11 cellular contexts compared by ENCODE assay signal in the genomic region with DNA sequence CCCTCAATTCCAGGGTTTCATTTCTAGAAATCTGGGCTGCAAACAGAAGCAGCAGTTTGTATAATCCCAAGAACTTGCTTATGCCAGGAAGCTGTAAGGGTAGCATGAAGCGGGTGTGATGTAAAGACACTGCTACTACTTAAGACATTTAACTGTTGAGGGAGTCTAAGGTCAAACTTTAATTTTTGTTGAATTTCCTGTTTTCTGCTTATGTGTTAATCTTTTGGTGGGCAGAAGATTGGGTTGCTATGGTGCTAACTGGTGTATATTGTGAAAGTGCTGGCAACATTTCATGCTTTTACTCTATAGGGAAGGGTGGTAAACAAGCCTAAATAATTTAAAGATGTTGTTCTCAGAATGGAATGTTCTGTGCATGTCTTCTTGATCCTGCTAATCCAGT. TPM values are rescaled to one million over a fixed set of nuclear protein-coding genes. Genes with fewer than 3 reads are reported as not detected.
A peak's percentile ranks its signal among the peaks of the same experiment; 100 is the strongest.
DNase-seq lines count a peak whose midpoint lies in the region; FAIRE-seq and TF ChIP-seq lines count a peak whose summit lies in the region.
"Had no signal": no experiment of that assay in that cellular context is flagged by ENCODE, and none has a peak within 500 bp of the region (broad histone marks: within the 10 kb centered on the region; RNA-seq: fewer than 3 reads in every experiment).

No MANE protein-coding gene starts in this region.

- no peaks in the 10 kb centered on the region for H3K9me3 Mint-ChIP-seq in MCF 10A (ENCODE audit: unreplicated experiment)
- H3K9me3 Mint-ChIP-seq in activated T-helper 2 cell treated with anti-CD3 and anti-CD28 coated beads, Interferon-gamma antibody, Interleukin-2, Interleukin-4, amounts not matched to agents 10 μg/mL and 5 μg/mL and 100 μg/mL, durations not matched to agents 14 hours and 24 hours and 36 hours: no peaks in the 10 kb centered on the region

- no peak overlapping the region for H4K8ac ChIP-seq in neuronal stem cell (ENCODE audit: low read depth, low read length)

- H4K91ac ChIP-seq in neuronal stem cell (ENCODE audit: low read depth, low read length, poor library complexity): no peak overlapping the region

- TF ChIP-seq CTCF in breast epithelium (IDR thresholded peaks at IDR 0.05) (no peak), MCF 10A (IDR thresholded peaks at IDR 0.05; ENCODE audit: unreplicated experiment) (no peak), kidney (IDR thresholded peaks at IDR 0.05; ENCODE audit: borderline replicate concordance, extremely low read depth, insufficient read depth) (no peak)

- no peaks in the 10 kb centered on the region for H3K36me3 Mint-ChIP-seq in MCF 10A (ENCODE audit: insufficient read depth, unreplicated experiment)
- peaks cover 9% of the 10 kb centered on the region for H3K36me3 Mint-ChIP-seq in activated T-helper 2 cell treated with anti-CD3 and anti-CD28 coated beads, Interferon-gamma antibody, Interleukin-2, Interleukin-4, amounts not matched to agents 10 μg/mL and 5 μg/mL and 100 μg/mL, durations not matched to agents 14 hours and 24 hours and 36 hours (ENCODE audit: low read depth)

- BruUV-seq in MCF 10A (replicated peaks; lab: Mats Ljungman, UMichigan): no TSS peak

- H3K79me1 ChIP-seq in neuronal stem cell (ENCODE audit: low read depth, low read length): peaks cover 2% of the 10 kb centered on the region

- no peaks in the 10 kb centered on the region for H3K4me1 ChIP-seq in breast epithelium
- H3K4me1 ChIP-seq in kidney (ENCODE audit: control insufficient read depth in 1 of 2, insufficient read depth in 1 of 2, low read depth in 1 of 2, low read length in 2 of 2): peaks cover 14 to 18% of the 10 kb centered on the region in 2 donors
- peaks cover 4 to 44% (median 38%) of the 10 kb centered on the region in 5 donors for H3K4me1 ChIP-seq in subcutaneous abdominal adipose tissue (ENCODE audit: control insufficient read depth in 5 of 5, insufficient read depth in 5 of 5, low read length in 5 of 5)
- peaks cover 11 to 13% of the 10 kb centered on the region in 2 donors for H3K4me1 ChIP-seq in neuronal stem cell (ENCODE audit: control insufficient read depth in 2 of 2, insufficient read depth in 1 of 2, low read depth in 1 of 2, low read length in 2 of 2)

- no peak overlapping the region for H2BK5ac ChIP-seq in neuronal stem cell (ENCODE audit: low read length)

- H2BK15ac ChIP-seq in neuronal stem cell (ENCODE audit: low read length): no peak overlapping the region

- no peak overlapping the region for H3K4me3 Mint-ChIP-seq in MCF 10A (ENCODE audit: unreplicated experiment)
- H3K4me3 Mint-ChIP-seq in activated T-helper 2 cell treated with anti-CD3 and anti-CD28 coated beads, Interferon-gamma antibody, Interleukin-2, Interleukin-4, amounts not matched to agents 10 μg/mL and 5 μg/mL and 100 μg/mL, durations not matched to agents 14 hours and 24 hours and 36 hours (ENCODE audit: low read depth): peak overlapping the region; percentile 57

- DNase-seq in breast epithelium (ENCODE audit: low spot score in 2 of 2) (no peak), MCF 10A (ENCODE audit: unreplicated experiment) (no peak), kidney (no peak), frontal cortex (ENCODE audit: low spot score in 2 of 2) (no peak), neuronal stem cell (ENCODE audit: low spot score) (no peak)
- DNase-seq in activated T-helper 2 cell treated with anti-CD3 and anti-CD28 coated beads, Interferon-gamma antibody, Interleukin-2, Interleukin-4, amounts not matched to agents 10 μg/mL and 5 μg/mL and 100 μg/mL, durations not matched to agents 14 hours and 24 hours and 36 hours (ENCODE audit: low spot score): no peak
- no peak for DNase-seq in stimulated activated naive CD4-positive, alpha-beta T cell (lab: John Stamatoyannopoulos, UW)
- DNase-seq: NCI-H2029, posterior cingulate gyrus had no signal

- H3K9me3 ChIP-seq in breast epithelium (no peaks in the 10 kb centered on the region), kidney (ENCODE audit: control insufficient read depth in 1 of 2, low read length in 2 of 2) (no peaks in the 10 kb centered on the region), subcutaneous abdominal adipose tissue (ENCODE audit: control insufficient read depth in 5 of 5, low read length in 5 of 5) (no peaks in the 10 kb centered on the region), neuronal stem cell (replicated peaks in 1 of 2; ENCODE audit: control insufficient read depth in 2 of 2, insufficient read depth in 1 of 2, low read depth in 1 of 2, low read length in 2 of 2) (no peaks in the 10 kb centered on the region)

- no peak overlapping the region for H3K4ac ChIP-seq in neuronal stem cell (ENCODE audit: low read length)

- no peak overlapping the region for H2BK120ac ChIP-seq in neuronal stem cell (ENCODE audit: low read depth, low read length)

- intact Hi-C loops in breast epithelium (cut with DNase I; ENCODE audit: low total_unique reads): no loop called here
- intact Hi-C loops in MCF 10A (cut with micrococcal nuclease): loop anchor here (5.0 kb wide), 1 partner anchor 299 kb away; the partner anchor contains the start of genes CENPO and PTRHD1
- intact Hi-C loops in activated T-helper 2 cell treated with anti-CD3 and anti-CD28 coated beads, Interferon-gamma antibody, Interleukin-2, Interleukin-4, amounts not matched to agents 10 μg/mL and 5 μg/mL and 100 μg/mL, durations not matched to agents 14 hours and 24 hours and 36 hours (cut with micrococcal nuclease): loop anchor here (5.0 kb wide), 2 partner anchors 446 to 549 kb away; partner anchors contain the start of genes EFR3B, FKBP1B and WDCP
- intact Hi-C loops in kidney (cut with DNase I): no loop called here

- H3K14ac ChIP-seq in neuronal stem cell (ENCODE audit: low read length): no peak overlapping the region

- H3K36me3 ChIP-seq in breast epithelium (no peaks in the 10 kb centered on the region), kidney (ENCODE audit: control insufficient read depth in 1 of 2, insufficient read depth in 2 of 2, low read length in 2 of 2) (no peaks in the 10 kb centered on the region), subcutaneous abdominal adipose tissue (ENCODE audit: control insufficient read depth in 5 of 5, insufficient read depth in 5 of 5, low read length in 5 of 5) (no peaks in the 10 kb centered on the region), neuronal stem cell (replicated peaks in 1 of 2; ENCODE audit: control insufficient read depth in 2 of 2, insufficient read depth in 2 of 2, low read length in 2 of 2) (no peaks in the 10 kb centered on the region)

- no peak overlapping the region for H3K27ac Mint-ChIP-seq in MCF 10A (ENCODE audit: low read depth, unreplicated experiment)
- no peak overlapping the region for H3K27ac Mint-ChIP-seq in activated T-helper 2 cell treated with anti-CD3 and anti-CD28 coated beads, Interferon-gamma antibody, Interleukin-2, Interleukin-4, amounts not matched to agents 10 μg/mL and 5 μg/mL and 100 μg/mL, durations not matched to agents 14 hours and 24 hours and 36 hours

- FAIRE-seq in kidney (lab: Jason Lieb, UNC): no peak
- no peak for FAIRE-seq in frontal cortex (lab: Jason Lieb, UNC)
- FAIRE-seq: GM12892 had no signal

- H3K27ac ChIP-seq in breast epithelium (no peak overlapping the region), kidney (ENCODE audit: low read depth in 2 of 2, low read length in 2 of 2) (no peak overlapping the region), subcutaneous abdominal adipose tissue (ENCODE audit: low read depth, low read length) (peak overlapping the region; percentile 71), neuronal stem cell (replicated peaks; ENCODE audit: low read length) (no peak overlapping the region)

- H2BK12ac ChIP-seq in neuronal stem cell (ENCODE audit: low read length): no peak overlapping the region

- TF ChIP-seq POLR2A in breast epithelium (IDR thresholded peaks at IDR 0.05): no peak

- CTCF ChIA-PET in MCF 10A (lab: Yijun Ruan, JAX): interaction anchor here (0.6 to 1.1 kb wide), 2 partner anchors 72 to 714 kb away, joined by 3 read pairs; no protein-coding TSS in a partner anchor

- H3K27me3 ChIP-seq in breast epithelium (no peaks in the 10 kb centered on the region), subcutaneous abdominal adipose tissue (ENCODE audit: control insufficient read depth in 5 of 5, insufficient read depth in 4 of 5, low read length in 5 of 5) (no peaks in the 10 kb centered on the region), neuronal stem cell (ENCODE audit: control insufficient read depth in 3 of 3, insufficient read depth in 3 of 3, low read depth in 1 of 3, low read length in 3 of 3) (no peaks in the 10 kb centered on the region)

- H3K18ac ChIP-seq in neuronal stem cell (ENCODE audit: low read length): no peak overlapping the region

- no CpG with 5 or more reads among the region's 1 CpG for WGBS in neuronal stem cell (ENCODE audit: extremely low coverage in 2 of 2, insufficient read length in 2 of 2, insufficient replicate concordance in 1 of 2), 2 donors

- no peak overlapping the region for H3K23ac ChIP-seq in neuronal stem cell (ENCODE audit: low read depth, low read length, poor library complexity)

- no peak overlapping the region for H2AFZ ChIP-seq in neuronal stem cell (ENCODE audit: low read length)

- POLR2A ChIA-PET in MCF 10A (lab: Yijun Ruan, JAX): interaction anchor here (0.8 to 1.0 kb wide), 2 partner anchors 13 to 168 kb away, joined by 4 read pairs; no protein-coding TSS in a partner anchor

- H3K27me3 Mint-ChIP-seq in MCF 10A (ENCODE audit: insufficient read depth, unreplicated experiment): no peaks in the 10 kb centered on the region
- H3K27me3 Mint-ChIP-seq in activated T-helper 2 cell treated with anti-CD3 and anti-CD28 coated beads, Interferon-gamma antibody, Interleukin-2, Interleukin-4, amounts not matched to agents 10 μg/mL and 5 μg/mL and 100 μg/mL, durations not matched to agents 14 hours and 24 hours and 36 hours (ENCODE audit: low read depth): peaks cover 4% of the 10 kb centered on the region

- H3K9ac ChIP-seq in kidney (ENCODE audit: low read length in 2 of 2) (peak overlapping the region in 1 of 2 donors; percentile 14), subcutaneous abdominal adipose tissue (ENCODE audit: low read length in 5 of 5) (peak overlapping the region in 2 of 5 donors; percentile 23 to 87), neuronal stem cell (ENCODE audit: low read depth, low read length, poor library complexity) (no peak overlapping the region)

- no peak overlapping the region for H3K4me2 ChIP-seq in neuronal stem cell (ENCODE audit: insufficient read depth, low read length, poor library complexity, severe bottlenecking)

- peak overlapping the region; percentile 81 to 91 (median 84) for H3K4me3 ChIP-seq in breast epithelium
- H3K4me3 ChIP-seq in kidney (ENCODE audit: low read length in 2 of 2): peak overlapping the region; percentile 28 to 75
- H3K4me3 ChIP-seq in subcutaneous abdominal adipose tissue (ENCODE audit: low read depth in 1 of 5, low read length in 5 of 5): peak overlapping the region in 2 of 5 donors; percentile 81 to 84
- no peak overlapping the region for H3K4me3 ChIP-seq in neuronal stem cell (ENCODE audit: low read length in 2 of 2)

- peaks cover 32% of the 10 kb centered on the region for H3K4me1 Mint-ChIP-seq in MCF 10A (ENCODE audit: insufficient read depth, unreplicated experiment)
- peaks cover 55% of the 10 kb centered on the region for H3K4me1 Mint-ChIP-seq in activated T-helper 2 cell treated with anti-CD3 and anti-CD28 coated beads, Interferon-gamma antibody, Interleukin-2, Interleukin-4, amounts not matched to agents 10 μg/mL and 5 μg/mL and 100 μg/mL, durations not matched to agents 14 hours and 24 hours and 36 hours (ENCODE audit: low read depth)

- no peak overlapping the region for H2AK5ac ChIP-seq in neuronal stem cell (ENCODE audit: low read depth, low read length)

RNA-seq across cellular contexts. Expression of gene NCOA1, which starts 2.7 kb away (rescaled TPM):
- total RNA-seq in breast epithelium: 10 to 100 TPM; 66.4 to 83.4 (median 69.2) TPM
- 15.4 and 15.8 TPM in 2 replicates for total RNA-seq in MCF 10A (2022)
- total RNA-seq in activated T-helper 2 cell treated with anti-CD3 and anti-CD28 coated beads, Interferon-gamma antibody, Interleukin-2, Interleukin-4, amounts not matched to agents 10 μg/mL and 5 μg/mL and 100 μg/mL, durations not matched to agents 14 hours and 24 hours and 36 hours: 28.2 and 28.3 TPM in 2 replicates
- total RNA-seq in kidney: 41.5 TPM
- polyA plus RNA-seq in kidney (ENCODE audit: insufficient read depth, low read depth, low replicate concordance): 11.6 TPM
- 150 TPM for total RNA-seq in frontal cortex
- polyA plus RNA-seq in neuronal stem cell (2013, experiment 1 of 2): 11.9 TPM
- 12.1 TPM for polyA plus RNA-seq in neuronal stem cell (2013, experiment 2 of 2)

Comparison
In these comparisons a context has a peak if more than half of its experiments do, and no peak if none do; other contexts are left out.
1. intact Hi-C loops: an anchor here in MCF 10A (5.0 kb wide) and activated T-helper 2 cell treated with anti-CD3 and anti-CD28 coated beads, Interferon-gamma antibody, Interleukin-2, Interleukin-4, amounts not matched to agents 10 μg/mL and 5 μg/mL and 100 μg/mL, durations not matched to agents 14 hours and 24 hours and 36 hours (5.0 kb wide); none called in breast epithelium and kidney.
2. H3K4me3 ChIP-seq: peak in breast epithelium (3 of 3) and kidney (2 of 2); none in neuronal stem cell (0 of 2).